1 cellular context compared by ENCODE assay signal in the genomic region with DNA sequence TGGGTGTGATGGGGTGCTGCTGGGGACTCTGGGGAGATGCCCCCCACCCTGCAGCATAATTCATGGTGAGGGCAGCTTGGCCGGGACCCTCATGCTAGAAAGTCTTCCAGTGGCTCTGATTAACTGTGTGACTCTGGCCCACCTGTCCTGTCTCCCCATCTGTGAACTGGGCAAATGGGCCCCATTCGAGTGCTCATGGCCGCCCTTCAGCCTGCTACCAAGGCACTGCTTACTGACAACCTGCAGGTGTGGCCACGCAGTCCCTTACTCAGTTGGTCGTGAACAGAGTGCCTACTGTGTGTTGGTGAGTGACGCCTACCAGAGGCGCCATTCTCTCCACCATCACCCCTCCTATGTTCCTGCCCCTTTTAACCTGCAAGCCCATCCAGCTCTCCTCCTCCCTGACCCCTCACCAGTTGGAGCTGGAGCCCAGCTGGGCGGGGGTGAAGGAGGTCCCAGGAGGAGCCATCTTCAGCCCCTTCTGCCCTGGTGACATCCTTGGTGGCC.
TF ChIP-seq lines count a peak whose summit lies in the region.

No MANE protein-coding gene starts in this region.

TF ChIP-seq in K562, 482 proteins besides CTCF, POLR2A, EP300 and RAD21 (continued from another document):
- TF ChIP-seq ZKSCAN1 (IDR thresholded peaks at IDR 0.05; ENCODE audit: low read depth, low read length) (peak; percentile 97), ZNF830 (CRISPR knock-in tag; IDR thresholded peaks at IDR 0.05) (0 out of 2 replicates have a peak, but pooled peaks have one; percentile 33), DMBX1 (CRISPR knock-in tag; IDR thresholded peaks at IDR 0.05; ENCODE audit: borderline replicate concordance) (peak; percentile 74; the same call in 1 of the 2 replicates), BRD9 (IDR thresholded peaks at IDR 0.05; ENCODE audit: low read depth, partially characterized antibody) (no peak), MEF2D (tag; conservative IDR thresholded peaks at IDR 0.05; ENCODE audit: low read depth) (peak; percentile 29; the same call in 1 of the 2 replicates), ZFPM2 (CRISPR knock-in tag; IDR thresholded peaks at IDR 0.05) (0 out of 2 replicates have a peak, but pooled peaks have one; percentile 50), ZNF583 (CRISPR knock-in tag; IDR thresholded peaks at IDR 0.05) (peak; percentile 69; the same call in 1 of the 2 replicates), CEBPG (CRISPR knock-in tag; IDR thresholded peaks at IDR 0.05) (no peak), CEBPG (tag; conservative IDR thresholded peaks at IDR 0.05 in 1 of 2, IDR thresholded peaks at IDR 0.05 in 1 of 2) (no peak), NR2C1 (IDR thresholded peaks at IDR 0.05) (no peak), NR2C1 (tag; IDR thresholded peaks at IDR 0.05) (peak; percentile 40; the same call in 1 of the 2 replicates), YY1 (IDR thresholded peaks at IDR 0.05; ENCODE audit: borderline replicate concordance in 1 of 3, control insufficient read depth in 1 of 3, extremely low read depth in 1 of 3, insufficient read depth in 3 of 3, insufficient read length in 1 of 3, insufficient replicate concordance in 2 of 3, low read depth in 1 of 3, low read length in 2 of 3) (peak in 1 of 3 experiments; percentile 54), HSF4 (CRISPR knock-in tag; IDR thresholded peaks at IDR 0.05; ENCODE audit: borderline replicate concordance) (peak; percentile 58; the same call in 1 of the 2 replicates), ZNF778 (CRISPR knock-in tag; IDR thresholded peaks at IDR 0.05) (no peak), POLR2G (IDR thresholded peaks at IDR 0.05; ENCODE audit: low read depth, low read length) (0 out of 2 replicates have a peak, but pooled peaks have one; percentile 15), RFX1 (IDR thresholded peaks at IDR 0.05) (no peak)
- TF ChIP-seq, protein P1, sequence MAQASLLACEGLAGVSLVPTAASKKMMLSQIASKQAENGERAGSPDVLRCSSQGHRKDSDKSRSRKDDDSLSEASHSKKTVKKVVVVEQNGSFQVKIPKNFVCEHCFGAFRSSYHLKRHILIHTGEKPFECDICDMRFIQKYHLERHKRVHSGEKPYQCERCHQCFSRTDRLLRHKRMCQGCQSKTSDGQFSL (CRISPR knock-in tag; IDR thresholded peaks at IDR 0.05) = no peak
- TF ChIP-seq, protein P1 (tag; IDR thresholded peaks at IDR 0.05) = 0 out of 4 replicates have a peak, but pooled peaks of 1 of the 2 experiments have one; percentile 46
- TF ChIP-seq, protein P2, sequence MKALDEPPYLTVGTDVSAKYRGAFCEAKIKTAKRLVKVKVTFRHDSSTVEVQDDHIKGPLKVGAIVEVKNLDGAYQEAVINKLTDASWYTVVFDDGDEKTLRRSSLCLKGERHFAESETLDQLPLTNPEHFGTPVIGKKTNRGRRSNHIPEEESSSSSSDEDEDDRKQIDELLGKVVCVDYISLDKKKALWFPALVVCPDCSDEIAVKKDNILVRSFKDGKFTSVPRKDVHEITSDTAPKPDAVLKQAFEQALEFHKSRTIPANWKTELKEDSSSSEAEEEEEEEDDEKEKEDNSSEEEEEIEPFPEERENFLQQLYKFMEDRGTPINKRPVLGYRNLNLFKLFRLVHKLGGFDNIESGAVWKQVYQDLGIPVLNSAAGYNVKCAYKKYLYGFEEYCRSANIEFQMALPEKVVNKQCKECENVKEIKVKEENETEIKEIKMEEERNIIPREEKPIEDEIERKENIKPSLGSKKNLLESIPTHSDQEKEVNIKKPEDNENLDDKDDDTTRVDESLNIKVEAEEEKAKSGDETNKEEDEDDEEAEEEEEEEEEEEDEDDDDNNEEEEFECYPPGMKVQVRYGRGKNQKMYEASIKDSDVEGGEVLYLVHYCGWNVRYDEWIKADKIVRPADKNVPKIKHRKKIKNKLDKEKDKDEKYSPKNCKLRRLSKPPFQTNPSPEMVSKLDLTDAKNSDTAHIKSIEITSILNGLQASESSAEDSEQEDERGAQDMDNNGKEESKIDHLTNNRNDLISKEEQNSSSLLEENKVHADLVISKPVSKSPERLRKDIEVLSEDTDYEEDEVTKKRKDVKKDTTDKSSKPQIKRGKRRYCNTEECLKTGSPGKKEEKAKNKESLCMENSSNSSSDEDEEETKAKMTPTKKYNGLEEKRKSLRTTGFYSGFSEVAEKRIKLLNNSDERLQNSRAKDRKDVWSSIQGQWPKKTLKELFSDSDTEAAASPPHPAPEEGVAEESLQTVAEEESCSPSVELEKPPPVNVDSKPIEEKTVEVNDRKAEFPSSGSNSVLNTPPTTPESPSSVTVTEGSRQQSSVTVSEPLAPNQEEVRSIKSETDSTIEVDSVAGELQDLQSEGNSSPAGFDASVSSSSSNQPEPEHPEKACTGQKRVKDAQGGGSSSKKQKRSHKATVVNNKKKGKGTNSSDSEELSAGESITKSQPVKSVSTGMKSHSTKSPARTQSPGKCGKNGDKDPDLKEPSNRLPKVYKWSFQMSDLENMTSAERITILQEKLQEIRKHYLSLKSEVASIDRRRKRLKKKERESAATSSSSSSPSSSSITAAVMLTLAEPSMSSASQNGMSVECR (CRISPR knock-in tag; IDR thresholded peaks at IDR 0.05) = no peak
